24 cellular contexts compared by ENCODE assay signal in genomic region chr1:211879475-211879874, GRCh38.
"Had no signal": no experiment of that assay in that cellular context is flagged by ENCODE, and none has a peak within 500 bp of the region (broad histone marks: within the 10 kb centered on the region; RNA-seq: fewer than 3 reads in every experiment).

No MANE protein-coding gene starts in this region.

- H3K36me3 ChIP-seq: colonic mucosa, esophagus muscularis mucosa, gastrocnemius medialis, heart right ventricle, left ventricle myocardium inferior, lower lobe of right lung had no signal

- DNase-seq: colonic mucosa; cortex of kidney; effector CD8-positive, alpha-beta T cell; effector memory CD8-positive, alpha-beta T cell; endodermal cell; foreskin keratinocyte; gastrocnemius medialis; glutamatergic neuron; head of caudate nucleus; heart right ventricle; hippocampal formation; kidney glomerular epithelial cell; left colon; left ventricle myocardium inferior; lower lobe of right lung; mesenchymal stem cell; naive thymus-derived CD4-positive, alpha-beta T cell had no signal

- ATAC-seq: effector memory CD8-positive, alpha-beta T cell; foreskin keratinocyte; gastrocnemius medialis; heart right ventricle; left colon; left lobe of liver; lower lobe of right lung; naive thymus-derived CD4-positive, alpha-beta T cell had no signal

- H3K27me3 ChIP-seq: colonic mucosa, esophagus muscularis mucosa, gastrocnemius medialis, heart right ventricle had no signal

- H3K27ac ChIP-seq: colonic mucosa, esophagus muscularis mucosa, foreskin keratinocyte, gastrocnemius medialis, heart right ventricle, left ventricle myocardium inferior, lower lobe of right lung had no signal

- H3K9me3 ChIP-seq: colonic mucosa, esophagus muscularis mucosa, gastrocnemius medialis had no signal

- FAIRE-seq: endothelial cell of umbilical vein, islet of Langerhans, keratinocyte had no signal

- H3K36me3 Mint-ChIP-seq: mesothelial cell of epicardium had no signal

- H3K4me1 Mint-ChIP-seq: endodermal cell, mesothelial cell of epicardium had no signal

- H3K4me3 Mint-ChIP-seq: dendritic cell treated with granulocyte-macrophage colony-stimulating factor and Interleukin-4, amounts not matched to agents 40 ng/mL and 50 ng/mL, for 4 days; effector memory CD8-positive, alpha-beta T cell; endodermal cell; mesothelial cell of epicardium; naive thymus-derived CD4-positive, alpha-beta T cell had no signal

- H3K4me1 ChIP-seq: colonic mucosa, esophagus muscularis mucosa, foreskin keratinocyte, gastrocnemius medialis, heart right ventricle, left ventricle myocardium inferior, lower lobe of right lung had no signal

- H3K9me3 Mint-ChIP-seq: dendritic cell treated with granulocyte-macrophage colony-stimulating factor and Interleukin-4, amounts not matched to agents 40 ng/mL and 50 ng/mL, for 4 days; effector memory CD8-positive, alpha-beta T cell had no signal

- H3K27ac Mint-ChIP-seq: dendritic cell treated with granulocyte-macrophage colony-stimulating factor and Interleukin-4, amounts not matched to agents 40 ng/mL and 50 ng/mL, for 4 days; effector memory CD8-positive, alpha-beta T cell; endodermal cell; mesothelial cell of epicardium; naive thymus-derived CD4-positive, alpha-beta T cell had no signal

- H3K4me3 ChIP-seq: colonic mucosa, esophagus muscularis mucosa, gastrocnemius medialis, heart right ventricle, left ventricle myocardium inferior, lower lobe of right lung had no signal
